Comparison of ENCODE assay signal across 8 cellular contexts in the genomic region with DNA sequence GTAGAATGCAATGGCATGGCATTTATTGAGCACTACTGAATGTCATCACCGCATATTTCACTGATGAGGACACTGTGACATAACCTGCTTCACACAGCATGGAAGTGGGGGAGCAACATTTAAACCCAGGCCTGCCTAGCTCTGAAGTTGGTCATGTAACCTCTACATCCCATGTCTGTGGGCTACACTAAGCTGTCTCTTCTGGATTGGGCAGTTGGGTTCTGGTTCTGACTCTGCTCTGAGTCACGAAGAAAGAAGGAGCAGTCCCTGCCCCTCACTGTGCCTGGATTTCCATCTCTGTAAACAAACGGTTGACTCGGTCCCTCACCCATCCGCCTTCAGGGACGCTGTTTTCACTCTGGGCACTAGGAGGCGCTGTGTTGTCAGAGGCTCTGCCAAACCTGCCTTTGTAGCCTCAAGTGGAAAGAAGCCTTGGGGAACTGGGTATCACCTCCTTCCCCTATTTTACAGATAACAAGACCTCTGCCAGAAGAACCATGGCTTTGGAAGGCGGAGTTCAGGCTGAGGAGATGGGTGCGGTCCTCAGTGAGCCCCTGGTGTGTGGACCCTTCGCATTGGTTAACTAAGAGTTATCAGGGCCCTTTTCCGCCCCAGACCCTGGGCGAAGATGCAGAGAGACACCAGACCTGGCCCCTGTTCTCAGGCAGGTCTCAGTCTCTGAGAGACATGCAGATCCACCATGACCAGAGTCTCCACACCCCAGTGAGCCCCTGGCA.
DNase-seq lines count a peak whose midpoint lies in the region; ATAC-seq and TF ChIP-seq lines count a peak whose summit lies in the region.

No MANE protein-coding gene starts in this region.

- peak; percentile 98 for TF ChIP-seq CTCF in C4-2B (conservative IDR thresholded peaks at IDR 0.05)

- DNase-seq in GOT3 (lab: John Stamatoyannopoulos, UW) (peak; percentile 78), NCI-H69 (lab: John Stamatoyannopoulos, UW) (peak; percentile 69), midbrain (lab: John Stamatoyannopoulos, UW) (peak; percentile 62)
- DNase-seq in activated CD4-positive, alpha-beta T cell treated with anti-CD3 and anti-CD28 coated beads, Interleukin-2, amount 50 U/mL, for 1 hour: peak; percentile 72
- DNase-seq in effector CD4-positive, alpha-beta T cell: peak; percentile 60
- peak; percentile 68 for DNase-seq in stimulated activated CD8-positive, alpha-beta memory T cell treated with anti-CD3 and anti-CD28 coated beads, Interleukin-7, amount 100 ng/mL, for 24 hours (ENCODE audit: low read depth)

- ATAC-seq in HG03025 (IDR thresholded peaks at IDR 0.05; ENCODE audit: low FRiP score, unreplicated experiment): no peak

- no peak overlapping the region for H3K27ac ChIP-seq in C4-2B
